Comparison of ENCODE assay signal across 12 cellular contexts in the genomic region with DNA sequence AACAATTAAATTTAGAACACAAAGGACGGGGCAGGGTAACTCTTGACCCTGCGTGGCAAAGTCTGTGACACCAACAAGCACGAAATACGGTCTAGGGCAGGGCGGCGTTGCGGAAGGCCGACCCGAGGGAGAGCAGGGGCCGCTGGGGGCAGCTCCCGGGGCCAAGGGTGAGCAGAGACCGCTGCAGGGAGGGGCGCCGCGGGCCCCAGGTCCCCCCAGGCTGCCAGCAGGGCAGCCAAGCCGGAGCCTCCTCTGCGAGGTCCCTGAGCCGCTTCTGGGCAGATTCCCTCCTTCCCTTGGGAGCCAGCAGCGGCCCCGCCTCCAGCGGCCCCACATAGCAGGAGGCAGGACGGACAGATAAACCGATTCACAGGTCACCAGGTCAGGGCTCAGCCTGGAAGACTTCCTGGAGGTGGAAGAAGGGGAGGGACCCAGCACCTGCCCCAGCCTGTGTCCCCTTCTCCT.
"Had no signal": no experiment of that assay in that cellular context is flagged by ENCODE, and none has a peak within 500 bp of the region (broad histone marks: within the 10 kb centered on the region; RNA-seq: fewer than 3 reads in every experiment).

No MANE protein-coding gene starts in this region.

- FAIRE-seq: urothelium cell line had no signal

- H3K27ac ChIP-seq: body of pancreas, skin epidermis had no signal

- H3K4me3 ChIP-seq: body of pancreas, skin epidermis had no signal

- DNase-seq: activated effector memory CD4-positive, alpha-beta T cell treated with Interleukin-2 at 50 U/mL for 16 hours; activated T-cell treated with anti-CD3 and anti-CD28 coated beads, Interleukin-2, amount 50 U/mL, for 24 hours; amniotic stem cell; body of pancreas; effector memory CD8-positive, alpha-beta T cell; erythroblast; hippocampal formation; natural killer cell had no signal

- H3K4me3 Mint-ChIP-seq: activated naive CD4-positive, alpha-beta T cell treated with anti-CD3 and anti-CD28 coated beads, Interleukin-2, amount 50 U/mL, for 24 hours; activated T-cell treated with anti-CD3 and anti-CD28 coated beads, Interleukin-2, amount 50 U/mL, for 24 hours; central memory CD8-positive, alpha-beta T cell; effector memory CD8-positive, alpha-beta T cell; natural killer cell had no signal

- H3K27ac Mint-ChIP-seq: activated naive CD4-positive, alpha-beta T cell treated with anti-CD3 and anti-CD28 coated beads, Interleukin-2, amount 50 U/mL, for 24 hours; activated T-cell treated with anti-CD3 and anti-CD28 coated beads, Interleukin-2, amount 50 U/mL, for 24 hours; effector memory CD8-positive, alpha-beta T cell; natural killer cell had no signal

- H3K4me1 Mint-ChIP-seq: activated naive CD4-positive, alpha-beta T cell treated with anti-CD3 and anti-CD28 coated beads, Interleukin-2, amount 50 U/mL, for 24 hours; central memory CD8-positive, alpha-beta T cell; natural killer cell had no signal

- H3K4me1 ChIP-seq: body of pancreas had no signal

- ATAC-seq: body of pancreas; effector memory CD8-positive, alpha-beta T cell; natural killer cell had no signal

- H3K27me3 ChIP-seq: body of pancreas had no signal
